13 cellular contexts compared by ENCODE assay signal in the genomic region with DNA sequence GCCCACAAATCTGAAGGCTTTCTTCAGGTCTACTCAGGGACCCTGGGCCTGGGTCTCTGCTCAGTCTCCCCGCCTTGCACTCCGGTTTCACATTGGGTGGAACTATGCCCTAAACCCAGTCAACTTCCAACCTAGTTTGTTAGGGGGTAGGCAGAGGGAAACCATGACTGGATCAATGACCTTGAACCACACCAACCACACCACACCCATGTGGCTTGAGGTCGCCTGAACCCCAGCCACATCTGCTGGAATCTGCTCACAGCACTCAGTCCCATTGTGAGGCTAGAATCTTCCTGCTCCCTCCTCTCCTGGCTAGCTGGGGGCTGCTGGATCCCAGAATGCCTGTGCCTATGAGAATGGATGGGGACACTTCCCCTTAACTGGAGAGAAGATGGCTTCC.
"Had no signal": no experiment of that assay in that cellular context is flagged by ENCODE, and none has a peak within 500 bp of the region (broad histone marks: within the 10 kb centered on the region; RNA-seq: fewer than 3 reads in every experiment).

No MANE protein-coding gene starts in this region.

- H3K4me2 ChIP-seq: neural progenitor cell had no signal

- H2AFZ ChIP-seq: neural progenitor cell had no signal

- H3K9me3 ChIP-seq: breast epithelium, gastroesophageal sphincter, ovary, sigmoid colon, stomach had no signal

- DNase-seq: activated CD4-positive, alpha-beta T cell treated with anti-CD3 and anti-CD28 coated beads, Interleukin-2, amount 50 U/mL, for 4 hours; activated effector memory CD4-positive, alpha-beta T cell treated with Interleukin-2 at 50 U/mL for 16 hours; aorta; kidney; ovary; sigmoid colon; stimulated activated CD4-positive, alpha-beta T cell treated with anti-CD3 and anti-CD28 coated beads, Interleukin-12 subunit alpha, Interleukin-12 subunit beta, amount 100 ng/mL, for 4 hours; stomach had no signal

- H3K4me1 ChIP-seq: breast epithelium, gastroesophageal sphincter, neural progenitor cell, sigmoid colon had no signal

- H3K9ac ChIP-seq: neural progenitor cell had no signal

- H3K9me3 Mint-ChIP-seq: neural progenitor cell had no signal

- H3K27ac ChIP-seq: breast epithelium, gastroesophageal sphincter, neural progenitor cell, ovary, sigmoid colon, stomach had no signal

- H3K36me3 ChIP-seq: breast epithelium, neural progenitor cell, ovary had no signal

- H3K4me3 Mint-ChIP-seq: activated naive CD8-positive, alpha-beta T cell; neural progenitor cell had no signal

- H3K4me3 ChIP-seq: breast epithelium, gastroesophageal sphincter, neural progenitor cell, ovary, sigmoid colon, stomach had no signal

- H3K27me3 ChIP-seq: breast epithelium, gastroesophageal sphincter, neural progenitor cell, ovary, sigmoid colon, stomach had no signal

- H3K27me3 Mint-ChIP-seq: activated naive CD8-positive, alpha-beta T cell had no signal

- ATAC-seq: gastroesophageal sphincter, SK-N-SH treated with all-trans-retinoic acid at 6 μM for 48 hours had no signal

- H3K27ac Mint-ChIP-seq: activated naive CD8-positive, alpha-beta T cell; neural progenitor cell had no signal
